ENCODE assay signal across 28 cellular contexts in the genomic region with DNA sequence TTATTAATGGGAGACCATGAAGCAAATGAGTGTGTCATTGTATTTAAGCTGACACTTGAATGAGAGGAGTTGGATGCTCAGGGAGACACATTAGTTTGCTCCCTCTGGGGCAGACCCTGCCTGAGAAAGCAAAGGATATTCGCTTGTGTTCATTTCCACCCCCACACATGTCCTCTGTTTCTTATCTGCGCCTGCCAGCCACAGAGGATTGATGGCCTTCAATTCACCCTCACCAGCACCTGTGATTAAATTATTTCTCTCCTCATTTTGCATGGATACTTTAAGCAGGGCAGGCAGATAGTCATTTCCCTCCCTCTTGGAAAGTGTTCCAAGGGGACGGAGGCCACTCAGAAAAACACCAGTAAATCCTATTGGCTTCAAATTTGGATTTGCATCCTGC.
"Had no signal": no experiment of that assay in that cellular context is flagged by ENCODE, and none has a peak within 500 bp of the region (broad histone marks: within the 10 kb centered on the region; RNA-seq: fewer than 3 reads in every experiment).

No MANE protein-coding gene starts in this region.

- H3K27me3 ChIP-seq: hepatocyte, left lung, ovary, stomach, testis, thyroid gland, transverse colon, upper lobe of left lung, vagina had no signal

- H3K36me3 Mint-ChIP-seq: mesothelial cell of epicardium, natural killer cell had no signal

- H3K9me3 Mint-ChIP-seq: mesothelial cell of epicardium; naive B cell; natural killer cell; stimulated activated naive B cell treated with anti-CD40 and anti-IgM and Interleukin-4, amounts not matched to agents 10 μg/mL and 1 μg/mL and 100 μg/mL, for 72 hours had no signal

- H3K4me1 Mint-ChIP-seq: natural killer cell had no signal

- ATAC-seq: left cardiac atrium; left lung; lower lobe of right lung; natural killer cell; right cardiac atrium; sciatic nerve; stimulated activated naive B cell treated with anti-CD40 and anti-IgM and Interleukin-4, amounts not matched to agents 10 μg/mL and 1 μg/mL and 100 μg/mL, for 72 hours; stimulated activated naive CD8-positive, alpha-beta T cell treated with anti-CD3 and anti-CD28 coated beads, Interleukin-15, Interleukin-2, amounts not matched to agents 100 U/mL and 50 U/mL, for 24 hours had no signal

- H3K27ac ChIP-seq: hepatocyte, left lung, lower lobe of right lung, ovary, skin epidermis, stomach, testis, thyroid gland, transverse colon, upper lobe of left lung, vagina had no signal

- H3K4me2 ChIP-seq: hepatocyte had no signal

- H2AFZ ChIP-seq: hepatocyte had no signal

- H3K27ac Mint-ChIP-seq: mesothelial cell of epicardium; naive B cell; natural killer cell; progenitor cell of endocrine pancreas; stimulated activated naive B cell treated with anti-CD40 and anti-IgM and Interleukin-4, amounts not matched to agents 10 μg/mL and 1 μg/mL and 100 μg/mL, for 72 hours had no signal

- DNase-seq: kidney glomerular epithelial cell; left cardiac atrium; left lung; lower lobe of right lung; mammary epithelial cell; mesendoderm; naive B cell; natural killer cell; ovary; right cardiac atrium; stimulated activated CD4-positive, alpha-beta T cell treated with anti-CD3 and anti-CD28 coated beads, Interleukin-12 subunit alpha, Interleukin-12 subunit beta, amount 100 ng/mL, for 4 hours; stimulated activated CD4-positive, alpha-beta T cell treated with anti-CD3 and anti-CD28 coated beads, Interleukin-15, amount 100 ng/mL, for 24 hours; stimulated activated CD4-positive, alpha-beta T cell treated with anti-CD3 and anti-CD28 coated beads, Interleukin-2, amount 100 ng/mL, for 24 hours; stimulated activated CD4-positive, alpha-beta T cell treated with anti-CD3 and anti-CD28 coated beads, Interleukin-4, amount 100 ng/mL, for 1 hour; stimulated activated naive B cell treated with anti-CD40 and anti-IgM and Interleukin-4, amounts not matched to agents 10 μg/mL and 1 μg/mL and 100 μg/mL, for 72 hours; stimulated activated naive CD8-positive, alpha-beta T cell treated with anti-CD3 and anti-CD28 coated beads, Interleukin-15, Interleukin-2, amounts not matched to agents 100 U/mL and 50 U/mL, for 24 hours; stomach; testis; thyroid gland; transverse colon; upper lobe of left lung had no signal

- H3K36me3 ChIP-seq: left lung, lower lobe of right lung, ovary, thyroid gland, transverse colon, upper lobe of left lung, vagina had no signal

- H3K4me1 ChIP-seq: left lung, lower lobe of right lung, stomach, testis, thyroid gland, transverse colon, upper lobe of left lung, vagina had no signal

- H3K79me2 ChIP-seq: hepatocyte had no signal

- FAIRE-seq: keratinocyte had no signal

- H3K4me3 Mint-ChIP-seq: mesothelial cell of epicardium; natural killer cell; stimulated activated naive B cell treated with anti-CD40 and anti-IgM and Interleukin-4, amounts not matched to agents 10 μg/mL and 1 μg/mL and 100 μg/mL, for 72 hours had no signal

- H3K4me3 ChIP-seq: hepatocyte, left lung, lower lobe of right lung, ovary, skin epidermis, stomach, testis, thyroid gland, transverse colon, upper lobe of left lung, vagina had no signal

- H3K9me3 ChIP-seq: left lung, lower lobe of right lung, ovary, stomach, testis, thyroid gland, transverse colon, upper lobe of left lung, vagina had no signal

- H3K27me3 Mint-ChIP-seq: naive B cell; stimulated activated naive B cell treated with anti-CD40 and anti-IgM and Interleukin-4, amounts not matched to agents 10 μg/mL and 1 μg/mL and 100 μg/mL, for 72 hours had no signal
